Comparison of ENCODE assay signal across 23 cellular contexts in genomic region chrX:51889851-51890250, GRCh38.
"Had no signal": no experiment of that assay in that cellular context is flagged by ENCODE, and none has a peak within 500 bp of the region (broad histone marks: within the 10 kb centered on the region; RNA-seq: fewer than 3 reads in every experiment).

No MANE protein-coding gene starts in this region.

- H3K4me2 ChIP-seq: neural progenitor cell, smooth muscle cell had no signal

- FAIRE-seq: kidney had no signal

- H3K27ac ChIP-seq: coronary artery, gastrocnemius medialis, neural progenitor cell, ovary, thyroid gland, upper lobe of right lung, vagina had no signal

- H3K36me3 ChIP-seq: gastrocnemius medialis, neural progenitor cell, ovary, thyroid gland, upper lobe of right lung, vagina had no signal

- H3K4me3 Mint-ChIP-seq: immature natural killer cell; naive thymus-derived CD4-positive, alpha-beta T cell; neural progenitor cell had no signal

- H3K4me1 ChIP-seq: gastrocnemius medialis, thyroid gland, upper lobe of right lung had no signal

- H3K27me3 ChIP-seq: gastrocnemius medialis, neural progenitor cell, ovary, thyroid gland, upper lobe of right lung, vagina had no signal

- H3K27ac Mint-ChIP-seq: immature natural killer cell, neural progenitor cell had no signal

- H3K9me3 ChIP-seq: gastrocnemius medialis, ovary, thyroid gland, upper lobe of right lung, vagina had no signal

- H2AFZ ChIP-seq: neural progenitor cell had no signal

- H3K9me3 Mint-ChIP-seq: immature natural killer cell had no signal

- ATAC-seq: esophagus mucosa; gastrocnemius medialis; left colon; left ventricle myocardium superior; naive thymus-derived CD4-positive, alpha-beta T cell; right cardiac atrium; upper lobe of right lung had no signal

- DNase-seq: dorsolateral prefrontal cortex; effector CD8-positive, alpha-beta T cell; gastrocnemius medialis; glutamatergic neuron; immature natural killer cell; kidney; left colon; left ventricle myocardium superior; mesendoderm; naive thymus-derived CD4-positive, alpha-beta T cell; nucleus accumbens; ovary; right cardiac atrium; stimulated activated CD4-positive, alpha-beta T cell treated with anti-CD3 and anti-CD28 coated beads, Interleukin-2, amount 100 ng/mL, for 48 hours; stimulated activated naive CD4-positive, alpha-beta T cell treated with Interleukin-2 at 50 U/mL for 16 hours; thyroid gland; upper lobe of right lung had no signal

- H3K9ac ChIP-seq: neural progenitor cell had no signal

- H3K36me3 Mint-ChIP-seq: immature natural killer cell, neural progenitor cell had no signal

- H3K4me3 ChIP-seq: coronary artery, dorsolateral prefrontal cortex, gastrocnemius medialis, lung, neural progenitor cell, ovary, smooth muscle cell, thyroid gland, upper lobe of right lung, vagina had no signal
